Comparison of ENCODE assay signal across 13 cellular contexts in genomic region chr7:157394246-157395191, GRCh38. TPM values are rescaled to one million over a fixed set of nuclear protein-coding genes. Genes with fewer than 3 reads are reported as not detected.
A peak's percentile ranks its signal among the peaks of the same experiment; 100 is the strongest.
DNase-seq lines count a peak whose midpoint lies in the region; ATAC-seq and TF ChIP-seq lines count a peak whose summit lies in the region.
"Had no signal": no experiment of that assay in that cellular context is flagged by ENCODE, and none has a peak within 500 bp of the region (broad histone marks: within the 10 kb centered on the region; RNA-seq: fewer than 3 reads in every experiment).

No MANE protein-coding gene starts in this region.

- no peaks in the 10 kb centered on the region for H3K9me3 Mint-ChIP-seq in chondrocyte (ENCODE audit: low read depth)
- H3K9me3 Mint-ChIP-seq in osteocyte (ENCODE audit: unreplicated experiment): no peaks in the 10 kb centered on the region
- H3K9me3 Mint-ChIP-seq in activated T-helper 2 cell treated with anti-CD3 and anti-CD28 coated beads, Interferon-gamma antibody, Interleukin-2, Interleukin-4, amounts not matched to agents 10 μg/mL and 5 μg/mL and 100 μg/mL, durations not matched to agents 14 hours and 24 hours and 36 hours: no peaks in the 10 kb centered on the region
- H3K9me3 Mint-ChIP-seq: dendritic cell treated with granulocyte-macrophage colony-stimulating factor and Interleukin-4, amounts not matched to agents 40 ng/mL and 50 ng/mL, for 4 days had no signal

- H3K27me3 Mint-ChIP-seq in chondrocyte (ENCODE audit: low read depth) (no peaks in the 10 kb centered on the region), osteocyte (ENCODE audit: unreplicated experiment) (no peaks in the 10 kb centered on the region)
- H3K27me3 Mint-ChIP-seq in activated T-helper 2 cell treated with anti-CD3 and anti-CD28 coated beads, Interferon-gamma antibody, Interleukin-2, Interleukin-4, amounts not matched to agents 10 μg/mL and 5 μg/mL and 100 μg/mL, durations not matched to agents 14 hours and 24 hours and 36 hours (ENCODE audit: low read depth): no peaks in the 10 kb centered on the region
- H3K27me3 Mint-ChIP-seq: dendritic cell treated with granulocyte-macrophage colony-stimulating factor and Interleukin-4, amounts not matched to agents 40 ng/mL and 50 ng/mL, for 4 days had no signal

- H3K4me1 Mint-ChIP-seq in chondrocyte (ENCODE audit: low read depth): peaks cover 42% of the 10 kb centered on the region
- peaks cover 47% of the 10 kb centered on the region for H3K4me1 Mint-ChIP-seq in osteocyte (ENCODE audit: unreplicated experiment)
- H3K4me1 Mint-ChIP-seq in activated T-helper 2 cell treated with anti-CD3 and anti-CD28 coated beads, Interferon-gamma antibody, Interleukin-2, Interleukin-4, amounts not matched to agents 10 μg/mL and 5 μg/mL and 100 μg/mL, durations not matched to agents 14 hours and 24 hours and 36 hours (ENCODE audit: low read depth): peaks cover 23% of the 10 kb centered on the region

- H3K27ac Mint-ChIP-seq in chondrocyte (ENCODE audit: unreplicated experiment) (peak overlapping the region; percentile 5), osteocyte (ENCODE audit: unreplicated experiment) (peak overlapping the region; percentile 38)
- H3K27ac Mint-ChIP-seq in activated T-helper 2 cell treated with anti-CD3 and anti-CD28 coated beads, Interferon-gamma antibody, Interleukin-2, Interleukin-4, amounts not matched to agents 10 μg/mL and 5 μg/mL and 100 μg/mL, durations not matched to agents 14 hours and 24 hours and 36 hours: no peak overlapping the region
- H3K27ac Mint-ChIP-seq: dendritic cell treated with granulocyte-macrophage colony-stimulating factor and Interleukin-4, amounts not matched to agents 40 ng/mL and 50 ng/mL, for 4 days had no signal

- H3K36me3 Mint-ChIP-seq in chondrocyte (ENCODE audit: low read depth): peaks cover 6% of the 10 kb centered on the region
- H3K36me3 Mint-ChIP-seq in osteocyte (ENCODE audit: unreplicated experiment): peaks cover 15% of the 10 kb centered on the region
- H3K36me3 Mint-ChIP-seq in activated T-helper 2 cell treated with anti-CD3 and anti-CD28 coated beads, Interferon-gamma antibody, Interleukin-2, Interleukin-4, amounts not matched to agents 10 μg/mL and 5 μg/mL and 100 μg/mL, durations not matched to agents 14 hours and 24 hours and 36 hours (ENCODE audit: low read depth): peaks cover 45% of the 10 kb centered on the region

- H3K4me3 Mint-ChIP-seq in chondrocyte (ENCODE audit: unreplicated experiment): no peak overlapping the region
- no peak overlapping the region for H3K4me3 Mint-ChIP-seq in osteocyte (ENCODE audit: unreplicated experiment)
- no peak overlapping the region for H3K4me3 Mint-ChIP-seq in activated T-helper 2 cell treated with anti-CD3 and anti-CD28 coated beads, Interferon-gamma antibody, Interleukin-2, Interleukin-4, amounts not matched to agents 10 μg/mL and 5 μg/mL and 100 μg/mL, durations not matched to agents 14 hours and 24 hours and 36 hours (ENCODE audit: low read depth)
- H3K4me3 Mint-ChIP-seq: dendritic cell treated with granulocyte-macrophage colony-stimulating factor and Interleukin-4, amounts not matched to agents 40 ng/mL and 50 ng/mL, for 4 days had no signal

- no peak for ATAC-seq in GM19397 (IDR thresholded peaks at IDR 0.05; ENCODE audit: unreplicated experiment)
- ATAC-seq: psoas muscle had no signal

- TF ChIP-seq CTCF in chondrocyte (IDR thresholded peaks at IDR 0.05): no peak
- no peak for TF ChIP-seq CTCF in osteocyte (IDR thresholded peaks at IDR 0.05)

- intact Hi-C loops in activated T-helper 2 cell treated with anti-CD3 and anti-CD28 coated beads, Interferon-gamma antibody, Interleukin-2, Interleukin-4, amounts not matched to agents 10 μg/mL and 5 μg/mL and 100 μg/mL, durations not matched to agents 14 hours and 24 hours and 36 hours (cut with micrococcal nuclease): no loop called here

- DNase-seq in activated CD8-positive, alpha-beta memory T cell treated with anti-CD3 and anti-CD28 coated beads, Interleukin-2, amount 50 U/mL, for 48 hours: peak; percentile 42
- no peak for DNase-seq in activated CD8-positive, alpha-beta memory T cell treated with anti-CD3 and anti-CD28 coated beads for 24 hours
- peak; percentile 60 for DNase-seq in HT1080 (ENCODE audit: low read depth)
- DNase-seq in chondrocyte (ENCODE audit: low spot score): no peak
- DNase-seq in osteocyte (ENCODE audit: extremely low spot score, unreplicated experiment): no peak
- no peak for DNase-seq in activated CD4-positive, alpha-beta T cell treated with anti-CD3 and anti-CD28 coated beads, Interleukin-2, amount 50 U/mL, for 48 hours
- no peak for DNase-seq in activated T-helper 2 cell treated with anti-CD3 and anti-CD28 coated beads, Interferon-gamma antibody, Interleukin-2, Interleukin-4, amounts not matched to agents 10 μg/mL and 5 μg/mL and 100 μg/mL, durations not matched to agents 14 hours and 24 hours and 36 hours (ENCODE audit: low spot score)
- DNase-seq: kidney glomerular epithelial cell; NCI-H446; psoas muscle; stimulated activated CD8-positive, alpha-beta memory T cell treated with anti-CD3 and anti-CD28 coated beads, Interleukin-4, amount 100 ng/mL, for 48 hours had no signal

RNA-seq across cellular contexts. Expression of gene DNAJB6, which starts 57.7 kb away (rescaled TPM):
- 153 and 196 TPM in 2 replicates for total RNA-seq in HT1080 (2014; rRNA removed; shearing (Covaris generic))
- polyA plus RNA-seq in HT1080 (2015; cell fraction: cytosol; rRNA removed): 256 and 307 TPM in 2 replicates
- 275 and 276 TPM in 2 replicates for polyA plus RNA-seq in HT1080 (2015; cell fraction: nucleus; rRNA removed)
- total RNA-seq in chondrocyte (98.2 to 112 TPM (median 108 TPM) in 3 replicates), osteocyte (111 and 112 TPM in 2 replicates)
- total RNA-seq in activated T-helper 2 cell treated with anti-CD3 and anti-CD28 coated beads, Interferon-gamma antibody, Interleukin-2, Interleukin-4, amounts not matched to agents 10 μg/mL and 5 μg/mL and 100 μg/mL, durations not matched to agents 14 hours and 24 hours and 36 hours: 122 and 125 TPM in 2 replicates

Comparison
In these comparisons a context has a peak if more than half of its experiments do, and no peak if none do; other contexts are left out.
1. DNase-seq: peak in activated CD8-positive, alpha-beta memory T cell treated with anti-CD3 and anti-CD28 coated beads, Interleukin-2, amount 50 U/mL, for 48 hours (single experiment) and HT1080 (single experiment); none in activated CD8-positive, alpha-beta memory T cell treated with anti-CD3 and anti-CD28 coated beads for 24 hours (single experiment), chondrocyte (single experiment), osteocyte (single experiment), activated CD4-positive, alpha-beta T cell treated with anti-CD3 and anti-CD28 coated beads, Interleukin-2, amount 50 U/mL, for 48 hours (0 of 2) and activated T-helper 2 cell treated with anti-CD3 and anti-CD28 coated beads, Interferon-gamma antibody, Interleukin-2, Interleukin-4, amounts not matched to agents 10 μg/mL and 5 μg/mL and 100 μg/mL, durations not matched to agents 14 hours and 24 hours and 36 hours (single experiment).